In the genomic region with DNA sequence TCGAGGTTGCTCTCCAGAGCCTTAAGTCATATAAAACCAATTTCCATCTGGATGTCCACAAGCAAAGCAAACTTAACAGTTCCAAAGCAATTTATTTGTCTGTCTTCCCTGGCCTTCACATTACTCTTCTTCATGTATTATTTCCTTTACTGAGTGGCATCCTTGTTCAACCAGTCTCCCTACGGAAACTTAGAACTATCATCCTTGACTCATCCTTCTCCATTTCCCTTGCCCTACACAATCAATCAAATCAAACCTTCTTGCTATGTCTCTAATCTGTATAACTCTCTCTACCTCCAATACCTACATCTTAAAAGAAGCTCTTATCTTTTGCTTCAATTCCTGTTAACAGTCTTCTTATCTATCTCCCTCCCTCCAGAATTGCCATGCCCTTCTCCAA, we compare ENCODE assay signal across 16 cellular contexts. TPM values are rescaled to one million over a fixed set of nuclear protein-coding genes. Genes with fewer than 3 reads are reported as not detected.
DNase-seq lines count a peak whose midpoint lies in the region; ATAC-seq, FAIRE-seq and TF ChIP-seq lines count a peak whose summit lies in the region.
"Had no signal": no experiment of that assay in that cellular context is flagged by ENCODE, and none has a peak within 500 bp of the region (broad histone marks: within the 10 kb centered on the region; RNA-seq: fewer than 3 reads in every experiment).

No MANE protein-coding gene starts in this region.

- H3K36me3 ChIP-seq in SJSA1 (no peaks in the 10 kb centered on the region), gastrocnemius medialis (peaks cover 0 to 12% of the 10 kb centered on the region in 2 donors), small intestine (ENCODE audit: control insufficient read depth in 2 of 2, insufficient read depth in 2 of 2, low read length in 2 of 2) (no peaks in the 10 kb centered on the region)
- H3K36me3 ChIP-seq: gastroesophageal sphincter, neural progenitor cell had no signal

- in situ Hi-C loops in gastrocnemius medialis (cut with MboI; ENCODE audit: low sequenced_read_pairs in 4 of 4): no loop called here

- H3K4me3 ChIP-seq in SJSA1 (no peak overlapping the region), gastrocnemius medialis (peak overlapping the region in 1 of 4 donors; percentile 32), small intestine (ENCODE audit: low read depth in 1 of 2, low read length in 2 of 2) (no peak overlapping the region)
- H3K4me3 ChIP-seq: gastroesophageal sphincter, lung, neural progenitor cell had no signal

- H3K9me3 ChIP-seq in SJSA1 (replicated peaks) (no peaks in the 10 kb centered on the region), gastrocnemius medialis (no peaks in the 10 kb centered on the region), small intestine (ENCODE audit: control insufficient read depth, low read depth) (no peaks in the 10 kb centered on the region)
- H3K9me3 ChIP-seq: gastroesophageal sphincter had no signal

- ATAC-seq in esophagus mucosa: peak; percentile 23
- ATAC-seq in gastrocnemius medialis: no peak
- ATAC-seq: gastroesophageal sphincter had no signal

- WGBS in small intestine, 3 donors: 93 to 98% (median 94%) methylated on average over 2 of the region's 2 CpGs

- H3K27ac ChIP-seq in SJSA1 (peak overlapping the region; percentile 97), gastrocnemius medialis (peak overlapping the region; percentile 65 to 75 (median 70)), small intestine (ENCODE audit: low read depth in 1 of 2, low read length in 1 of 2) (no peak overlapping the region)
- H3K27ac ChIP-seq: neural progenitor cell had no signal

- no peak for TF ChIP-seq CTCF in gastrocnemius medialis (IDR thresholded peaks at IDR 0.05 in 4 of 5, conservative IDR thresholded peaks at IDR 0.05 in 1 of 5)

- H3K4me1 ChIP-seq in SJSA1 (replicated peaks): peaks cover 28% of the 10 kb centered on the region
- H3K4me1 ChIP-seq in gastrocnemius medialis: peaks cover 82 to 84% of the 10 kb centered on the region in 2 donors
- peaks cover 2 to 20% of the 10 kb centered on the region in 2 donors for H3K4me1 ChIP-seq in small intestine (ENCODE audit: control insufficient read depth in 2 of 2, insufficient read depth in 1 of 2, low read depth in 1 of 2, low read length in 1 of 2)
- H3K4me1 ChIP-seq: neural progenitor cell had no signal

- FAIRE-seq in H54 (lab: Jason Lieb, UNC) (peak; percentile 15), small intestine (lab: Jason Lieb, UNC) (no peak)
- FAIRE-seq: HTR-8/SVneo, TTC549 had no signal

- DNase-seq in H54 (ENCODE audit: insufficient read length, low spot score): no peak
- no peak for DNase-seq in SJSA1 (ENCODE audit: low read depth in 1 of 2, low spot score in 2 of 2)
- DNase-seq in gastrocnemius medialis: no peak
- no peak for DNase-seq in activated CD4-positive, CD25-positive, alpha-beta regulatory T cell (lab: John Stamatoyannopoulos, UW)
- no peak for DNase-seq in NCI-H748 treated with DMSO at 0.1 percent for 48 hours (lab: John Stamatoyannopoulos, UW)
- no peak for DNase-seq in small intestine
- DNase-seq: effector CD8-positive, alpha-beta T cell; NCI-H187; NCI-H446; stimulated activated CD4-positive, alpha-beta T cell treated with anti-CD3 and anti-CD28 coated beads, Interleukin-4, amount 100 ng/mL, for 1 hour had no signal

- intact Hi-C loops in gastrocnemius medialis (cut with DNase I; ENCODE audit: low total_unique reads): no loop called here

- H3K27me3 ChIP-seq in SJSA1 (replicated peaks) (no peaks in the 10 kb centered on the region), gastrocnemius medialis (no peaks in the 10 kb centered on the region), small intestine (ENCODE audit: control insufficient read depth in 2 of 2, insufficient read depth in 2 of 2, low read length in 2 of 2) (no peaks in the 10 kb centered on the region)
- H3K27me3 ChIP-seq: gastroesophageal sphincter, neural progenitor cell had no signal

- TF ChIP-seq POLR2A in H54 (IDR thresholded peaks at IDR 0.05; ENCODE audit: low read depth, low read length) (no peak), gastrocnemius medialis (IDR thresholded peaks at IDR 0.05) (no peak)

RNA-seq across cellular contexts. Expression of a gene that starts 25.4 kb away (rescaled TPM):
- total RNA-seq in SJSA1 (2014; rRNA removed; shearing (Covaris generic)): 16.9 and 22.2 TPM in 2 replicates
- total RNA-seq in esophagus mucosa: 16.7 TPM
- total RNA-seq in gastrocnemius medialis: 100 to 1,000 TPM; 500 to 862 (median 706) TPM
- polyA plus RNA-seq in small intestine: 10 to 100 TPM; 15.1 to 23.0 (median 21.3) TPM

RNA-seq across cellular contexts. Expression of a gene that starts 58.5 kb away (rescaled TPM):
- 27.4 and 30.4 TPM in 2 replicates for total RNA-seq in SJSA1 (2014; rRNA removed; shearing (Covaris generic))
- total RNA-seq in esophagus mucosa: 7.6 TPM
- 10 to 100 TPM in 3 of 4 donors, 1 to 10 TPM in 1; 8.7 to 15.1 (median 10.7) TPM for total RNA-seq in gastrocnemius medialis
- polyA plus RNA-seq in small intestine: 1 to 10 TPM; 3.8 to 4.2 (median 4.1) TPM

RNA-seq across cellular contexts. Expression of a gene that starts 59.0 kb away (rescaled TPM):
- 16.0 and 16.9 TPM in 2 replicates for total RNA-seq in SJSA1 (2014; rRNA removed; shearing (Covaris generic))
- total RNA-seq in esophagus mucosa: 7.9 TPM
- 10 to 100 TPM; 25.4 to 50.9 (median 38.2) TPM for total RNA-seq in gastrocnemius medialis
- polyA plus RNA-seq in small intestine: 1 to 10 TPM; 3.2 to 5.3 (median 4.0) TPM

Comparison
In these comparisons a context has a peak if more than half of its experiments do, and no peak if none do; other contexts are left out.
1. H3K27ac ChIP-seq: peak in SJSA1 (single experiment) and gastrocnemius medialis (4 of 4); none in small intestine (0 of 2).
2. RNA of a gene that starts 25.4 kb away (total RNA-seq): 500 to 862 TPM in gastrocnemius medialis; 16.9 to 22.2 TPM in SJSA1 and 16.7 TPM in esophagus mucosa (single experiment); every median in the first group is over 10 times any median in the second.